Comparison of ENCODE assay signal across 21 cellular contexts in the genomic region with DNA sequence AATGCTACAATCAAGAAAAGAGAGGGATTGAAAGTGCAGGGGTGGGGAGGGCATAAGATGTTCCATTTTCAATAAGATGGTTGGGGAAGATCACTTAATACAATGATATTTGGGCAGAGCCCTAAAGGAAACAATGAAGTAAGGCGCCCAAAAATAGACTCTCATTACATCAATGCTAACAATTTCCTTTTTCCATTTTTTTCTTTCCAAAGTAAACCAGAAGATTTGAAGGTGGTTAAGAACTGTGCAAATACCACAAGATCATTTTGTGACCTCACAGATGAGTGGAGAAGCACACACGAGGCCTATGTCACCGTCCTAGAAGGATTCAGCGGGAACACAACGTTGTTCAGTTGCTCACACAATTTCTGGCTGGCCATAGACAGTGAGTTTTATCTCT. TPM values are rescaled to one million over a fixed set of nuclear protein-coding genes. Genes with fewer than 3 reads are reported as not detected.
DNase-seq lines count a peak whose midpoint lies in the region; ATAC-seq and TF ChIP-seq lines count a peak whose summit lies in the region.
"Had no signal": no experiment of that assay in that cellular context is flagged by ENCODE, and none has a peak within 500 bp of the region (broad histone marks: within the 10 kb centered on the region; RNA-seq: fewer than 3 reads in every experiment).

No MANE protein-coding gene starts in this region.

- H3K27ac Mint-ChIP-seq in IgD-negative memory B cell = peak overlapping the region; percentile 5 to 42 (median 19)
- peak overlapping the region; percentile 75 for H3K27ac Mint-ChIP-seq in activated T-helper 2 cell treated with anti-CD3 and anti-CD28 coated beads, Interferon-gamma antibody, Interleukin-2, Interleukin-4, amounts not matched to agents 10 μg/mL and 5 μg/mL and 100 μg/mL, durations not matched to agents 14 hours and 24 hours and 36 hours
- peak overlapping the region; percentile 29 for H3K27ac Mint-ChIP-seq in stimulated activated effector memory CD8-positive, alpha-beta T cell treated with anti-CD3 and anti-CD28 coated beads, Interleukin-12 subunit alpha, Interleukin-12 subunit beta, amount 100 ng/mL, for 72 hours
- no peak overlapping the region for H3K27ac Mint-ChIP-seq in H9

- no peak overlapping the region for H2BK5ac ChIP-seq in H9 (ENCODE audit: insufficient read length, low read length)

- ATAC-seq in heart left ventricle = peak; percentile 22 to 69 (median 40)
- no peak for ATAC-seq in stimulated activated effector memory CD8-positive, alpha-beta T cell treated with anti-CD3 and anti-CD28 coated beads, Interleukin-12 subunit alpha, Interleukin-12 subunit beta, amount 100 ng/mL, for 72 hours
- ATAC-seq: effector memory CD8-positive, alpha-beta T cell; mucosa of descending colon had no signal

- no peak overlapping the region for H2AK5ac ChIP-seq in H9 (ENCODE audit: insufficient read length, low read length)

- H3K4me1 Mint-ChIP-seq in IgD-negative memory B cell = peaks cover 3 to 28% (median 13%) of the 10 kb centered on the region in 3 donors
- H3K4me1 Mint-ChIP-seq in activated T-helper 2 cell treated with anti-CD3 and anti-CD28 coated beads, Interferon-gamma antibody, Interleukin-2, Interleukin-4, amounts not matched to agents 10 μg/mL and 5 μg/mL and 100 μg/mL, durations not matched to agents 14 hours and 24 hours and 36 hours (ENCODE audit: low read depth) = peaks cover 73% of the 10 kb centered on the region
- peaks cover 48% of the 10 kb centered on the region for H3K4me1 Mint-ChIP-seq in stimulated activated effector memory CD8-positive, alpha-beta T cell treated with anti-CD3 and anti-CD28 coated beads, Interleukin-12 subunit alpha, Interleukin-12 subunit beta, amount 100 ng/mL, for 72 hours
- peaks cover 0 to 2% of the 10 kb centered on the region in 2 experiments; a peak in 1 of 4 replicates for H3K4me1 Mint-ChIP-seq in H9

- no peak overlapping the region for H3K4me3 Mint-ChIP-seq in IgD-negative memory B cell
- peak overlapping the region; percentile 27 for H3K4me3 Mint-ChIP-seq in activated T-helper 2 cell treated with anti-CD3 and anti-CD28 coated beads, Interferon-gamma antibody, Interleukin-2, Interleukin-4, amounts not matched to agents 10 μg/mL and 5 μg/mL and 100 μg/mL, durations not matched to agents 14 hours and 24 hours and 36 hours (ENCODE audit: low read depth)
- no peak overlapping the region for H3K4me3 Mint-ChIP-seq in stimulated activated effector memory CD8-positive, alpha-beta T cell treated with anti-CD3 and anti-CD28 coated beads, Interleukin-12 subunit alpha, Interleukin-12 subunit beta, amount 100 ng/mL, for 72 hours
- H3K4me3 Mint-ChIP-seq in H9 = no peak overlapping the region
- H3K4me3 Mint-ChIP-seq: effector memory CD8-positive, alpha-beta T cell had no signal

- H3T11ph ChIP-seq in H9 (ENCODE audit: low read length) = no peak overlapping the region

- no peak overlapping the region for H4K5ac ChIP-seq in H9 (ENCODE audit: insufficient read length, low read depth, low read length)

- no peak overlapping the region for H3K56ac ChIP-seq in H9 (ENCODE audit: insufficient read length, low read depth, low read length)

- H2BK20ac ChIP-seq in H9 (ENCODE audit: low read depth, low read length, poor library complexity, severe bottlenecking) = no peak overlapping the region

- no peaks in the 10 kb centered on the region for H4K20me1 ChIP-seq in H9 (ENCODE audit: control insufficient read depth, insufficient read depth, insufficient read length)

- no peak overlapping the region for H3K18ac ChIP-seq in H9 (ENCODE audit: insufficient read length, low read depth, low read length)

- H3K27me3 Mint-ChIP-seq in IgD-negative memory B cell (no peaks in the 10 kb centered on the region), H9 (ENCODE audit: low read depth) (no peaks in the 10 kb centered on the region)
- H3K27me3 Mint-ChIP-seq in activated T-helper 2 cell treated with anti-CD3 and anti-CD28 coated beads, Interferon-gamma antibody, Interleukin-2, Interleukin-4, amounts not matched to agents 10 μg/mL and 5 μg/mL and 100 μg/mL, durations not matched to agents 14 hours and 24 hours and 36 hours (ENCODE audit: low read depth) = no peaks in the 10 kb centered on the region
- H3K27me3 Mint-ChIP-seq: effector memory CD8-positive, alpha-beta T cell had no signal

- no peaks in the 10 kb centered on the region for H3K9me3 Mint-ChIP-seq in IgD-negative memory B cell
- no peaks in the 10 kb centered on the region for H3K9me3 Mint-ChIP-seq in activated T-helper 2 cell treated with anti-CD3 and anti-CD28 coated beads, Interferon-gamma antibody, Interleukin-2, Interleukin-4, amounts not matched to agents 10 μg/mL and 5 μg/mL and 100 μg/mL, durations not matched to agents 14 hours and 24 hours and 36 hours
- no peaks in the 10 kb centered on the region for H3K9me3 Mint-ChIP-seq in stimulated activated effector memory CD8-positive, alpha-beta T cell treated with anti-CD3 and anti-CD28 coated beads, Interleukin-12 subunit alpha, Interleukin-12 subunit beta, amount 100 ng/mL, for 72 hours
- H3K9me3 Mint-ChIP-seq in H9 = peaks cover 0 to 3% of the 10 kb centered on the region in 2 experiments; a peak in 2 of 5 replicates
- H3K9me3 Mint-ChIP-seq: effector memory CD8-positive, alpha-beta T cell had no signal

- H3K9ac ChIP-seq in H9 (ENCODE audit: extremely low read depth, insufficient read length, low read length) = no peak overlapping the region

- intact Hi-C loops in heart left ventricle (cut with DNase I) = no loop called here
- intact Hi-C loops in activated T-helper 2 cell treated with anti-CD3 and anti-CD28 coated beads, Interferon-gamma antibody, Interleukin-2, Interleukin-4, amounts not matched to agents 10 μg/mL and 5 μg/mL and 100 μg/mL, durations not matched to agents 14 hours and 24 hours and 36 hours (cut with micrococcal nuclease) = no loop called here

- H3K36me3 Mint-ChIP-seq in IgD-negative memory B cell = peaks cover 5% of the 10 kb centered on the region
- peaks cover 96% of the 10 kb centered on the region for H3K36me3 Mint-ChIP-seq in activated T-helper 2 cell treated with anti-CD3 and anti-CD28 coated beads, Interferon-gamma antibody, Interleukin-2, Interleukin-4, amounts not matched to agents 10 μg/mL and 5 μg/mL and 100 μg/mL, durations not matched to agents 14 hours and 24 hours and 36 hours (ENCODE audit: low read depth)
- H3K36me3 Mint-ChIP-seq in stimulated activated effector memory CD8-positive, alpha-beta T cell treated with anti-CD3 and anti-CD28 coated beads, Interleukin-12 subunit alpha, Interleukin-12 subunit beta, amount 100 ng/mL, for 72 hours = peaks cover 87% of the 10 kb centered on the region
- peaks cover 39 to 79% (median 71%) of the 10 kb centered on the region in 3 experiments for H3K36me3 Mint-ChIP-seq in H9 (ENCODE audit: insufficient read depth in 1 of 3, low read depth in 3 of 3)

- H3K27ac ChIP-seq in heart left ventricle (peak overlapping the region in 10 of 12 donors; percentile 17 to 55 (median 43)), right atrium auricular region (no peak overlapping the region), H9 (ENCODE audit: insufficient read length, low read depth, low read length) (no peak overlapping the region)
- H3K27ac ChIP-seq: thyroid gland had no signal

- no peak for TF ChIP-seq POLR2A in heart left ventricle (IDR thresholded peaks at IDR 0.05)

- H3K9me3 ChIP-seq in heart left ventricle = no peaks in the 10 kb centered on the region
- no peaks in the 10 kb centered on the region for H3K9me3 ChIP-seq in right atrium auricular region
- H3K9me3 ChIP-seq in H9 (ENCODE audit: control insufficient read depth, low read depth, low read length) = no peaks in the 10 kb centered on the region
- H3K9me3 ChIP-seq: mucosa of descending colon, thyroid gland had no signal

- no peak overlapping the region for H2BK12ac ChIP-seq in H9 (ENCODE audit: insufficient read length, low read depth, low read length)

- TF ChIP-seq CTCF in heart left ventricle (IDR thresholded peaks at IDR 0.05) (no peak), right atrium auricular region (IDR thresholded peaks at IDR 0.05) (no peak), H9 (conservative IDR thresholded peaks at IDR 0.05) (no peak)

- no peak for DNase-seq in heart left ventricle
- DNase-seq in right atrium auricular region (ENCODE audit: low spot score) = no peak
- no peak for DNase-seq in activated T-helper 2 cell treated with anti-CD3 and anti-CD28 coated beads, Interferon-gamma antibody, Interleukin-2, Interleukin-4, amounts not matched to agents 10 μg/mL and 5 μg/mL and 100 μg/mL, durations not matched to agents 14 hours and 24 hours and 36 hours (ENCODE audit: low spot score)
- DNase-seq in stimulated activated effector memory CD8-positive, alpha-beta T cell treated with anti-CD3 and anti-CD28 coated beads, Interleukin-12 subunit alpha, Interleukin-12 subunit beta, amount 100 ng/mL, for 72 hours (ENCODE audit: low spot score in 2 of 2) = no peak
- no peak for DNase-seq in activated CD4-positive, CD25-positive, alpha-beta regulatory T cell (lab: John Stamatoyannopoulos, UW)
- DNase-seq in H9 = no peak
- DNase-seq: activated CD4-positive, alpha-beta T cell treated with anti-CD3 and anti-CD28 coated beads, Interleukin-2, amount 50 U/mL, for 4 hours; aorta; Calu3; cerebellar nuclear complex; effector memory CD8-positive, alpha-beta T cell; Karpas-422; mucosa of descending colon; NCI-H1105; NCI-H2081 treated with DMSO at 0.1 percent for 48 hours; NCI-H446 treated with DMSO at 0.1 percent for 48 hours; occipital lobe; retina; RPMI8226; thyroid gland had no signal

- H3K23ac ChIP-seq in H9 (ENCODE audit: insufficient read length, low read depth, low read length) = no peak overlapping the region

- peaks cover 0 to 60% (median 19%) of the 10 kb centered on the region in 12 donors for H3K4me1 ChIP-seq in heart left ventricle
- peaks cover 0 to 12% of the 10 kb centered on the region in 2 donors for H3K4me1 ChIP-seq in right atrium auricular region
- H3K4me1 ChIP-seq in H9 (ENCODE audit: insufficient read depth, low read length) = no peaks in the 10 kb centered on the region
- H3K4me1 ChIP-seq: thyroid gland had no signal

- no peak overlapping the region for H2AFZ ChIP-seq in H9 (ENCODE audit: low read length)

- no peaks in the 10 kb centered on the region for H3K27me3 ChIP-seq in heart left ventricle
- H3K27me3 ChIP-seq in right atrium auricular region = no peaks in the 10 kb centered on the region
- no peaks in the 10 kb centered on the region for H3K27me3 ChIP-seq in H9 (ENCODE audit: insufficient read depth, low read length)
- H3K27me3 ChIP-seq: thyroid gland had no signal

- H3K4me2 ChIP-seq in H9 (ENCODE audit: insufficient read depth, insufficient read length, low read length) = no peak overlapping the region

- H2BK120ac ChIP-seq in H9 (ENCODE audit: low read depth, low read length, poor library complexity, severe bottlenecking) = no peak overlapping the region

- no peak overlapping the region for H3K14ac ChIP-seq in H9 (ENCODE audit: insufficient read depth, low read length)

- H3K4me3 ChIP-seq in heart left ventricle = no peak overlapping the region
- H3K4me3 ChIP-seq in right atrium auricular region = no peak overlapping the region
- H3K4me3 ChIP-seq: mucosa of descending colon, thyroid gland had no signal

- no peaks in the 10 kb centered on the region for H3K23me2 ChIP-seq in H9 (ENCODE audit: insufficient read length, low read depth, low read length, poor library complexity, severe bottlenecking)

- H2BK15ac ChIP-seq in H9 (ENCODE audit: low read depth, low read length) = no peak overlapping the region

- no peaks in the 10 kb centered on the region for H3K79me2 ChIP-seq in H9 (ENCODE audit: insufficient read depth, low read length)

- peaks cover 0 to 94% (median 74%) of the 10 kb centered on the region in 9 donors for H3K36me3 ChIP-seq in heart left ventricle
- H3K36me3 ChIP-seq in right atrium auricular region = peaks cover 57% of the 10 kb centered on the region

- no peaks in the 10 kb centered on the region for H3K79me1 ChIP-seq in H9 (ENCODE audit: insufficient read depth, low read depth, low read length, poor library complexity, severe bottlenecking)

- no peak overlapping the region for H3K4ac ChIP-seq in H9 (ENCODE audit: low read depth, low read length)

- WGBS in heart left ventricle, 4 donors = 72 to 80% (median 76%) methylated on average over 5 of the region's 5 CpGs
- no CpG with 5 or more reads among the region's 5 CpGs for WGBS in H9 (ENCODE audit: extremely low coverage, insufficient read length, low lambda C conversion rate)

- no peak overlapping the region for H4K91ac ChIP-seq in H9 (ENCODE audit: insufficient read length, low read depth, low read length)

- H4K8ac ChIP-seq in H9 (replicated peaks; ENCODE audit: insufficient read length, low read depth, low read length) = no peak overlapping the region

RNA-seq across cellular contexts. Expression of gene IFNAR2, which starts 16.8 kb away (rescaled TPM):
- total RNA-seq in heart left ventricle (10 to 100 TPM in 7 of 9 donors, 1 to 10 TPM in 2; 6.5 to 46.7 (median 12.9) TPM), right atrium auricular region (1 to 10 TPM; 5.4 to 5.8 TPM), H9 (2021) (13.6 and 14.4 TPM in 2 replicates)
- polyA plus RNA-seq in heart left ventricle (1 to 10 TPM; 8.2 to 9.6 TPM), IgD-negative memory B cell (57.2 TPM)
- total RNA-seq in activated T-helper 2 cell treated with anti-CD3 and anti-CD28 coated beads, Interferon-gamma antibody, Interleukin-2, Interleukin-4, amounts not matched to agents 10 μg/mL and 5 μg/mL and 100 μg/mL, durations not matched to agents 14 hours and 24 hours and 36 hours = 34.8 and 36.8 TPM in 2 replicates

RNA-seq across cellular contexts. Expression of gene IL10RB, which starts 19.7 kb away (rescaled TPM):
- total RNA-seq in heart left ventricle (10 to 100 TPM in 3 of 9 donors, 1 to 10 TPM in 6; 4.5 to 28.2 (median 8.3) TPM), right atrium auricular region (10 to 100 TPM; 10.2 to 21.8 TPM), H9 (2021) (3.1 TPM in 2 replicates)
- polyA plus RNA-seq in heart left ventricle (10 to 100 TPM in 1 of 2 donors, 1 to 10 TPM in 1; 7.4 to 12.9 TPM), IgD-negative memory B cell (56.6 TPM)
- 23.4 and 24.7 TPM in 2 replicates for total RNA-seq in activated T-helper 2 cell treated with anti-CD3 and anti-CD28 coated beads, Interferon-gamma antibody, Interleukin-2, Interleukin-4, amounts not matched to agents 10 μg/mL and 5 μg/mL and 100 μg/mL, durations not matched to agents 14 hours and 24 hours and 36 hours

Comparison
In these comparisons a context has a peak if more than half of its experiments do, and no peak if none do; other contexts are left out.
1. H3K27ac ChIP-seq: peak in heart left ventricle (10 of 12); none in right atrium auricular region (0 of 2) and H9 (single experiment).
2. H3K27ac Mint-ChIP-seq: peak in IgD-negative memory B cell (3 of 3), activated T-helper 2 cell treated with anti-CD3 and anti-CD28 coated beads, Interferon-gamma antibody, Interleukin-2, Interleukin-4, amounts not matched to agents 10 μg/mL and 5 μg/mL and 100 μg/mL, durations not matched to agents 14 hours and 24 hours and 36 hours (single experiment) and stimulated activated effector memory CD8-positive, alpha-beta T cell treated with anti-CD3 and anti-CD28 coated beads, Interleukin-12 subunit alpha, Interleukin-12 subunit beta, amount 100 ng/mL, for 72 hours (single experiment); none in H9 (0 of 3).